ENCODE assay signal across 15 cellular contexts in the genomic region with DNA sequence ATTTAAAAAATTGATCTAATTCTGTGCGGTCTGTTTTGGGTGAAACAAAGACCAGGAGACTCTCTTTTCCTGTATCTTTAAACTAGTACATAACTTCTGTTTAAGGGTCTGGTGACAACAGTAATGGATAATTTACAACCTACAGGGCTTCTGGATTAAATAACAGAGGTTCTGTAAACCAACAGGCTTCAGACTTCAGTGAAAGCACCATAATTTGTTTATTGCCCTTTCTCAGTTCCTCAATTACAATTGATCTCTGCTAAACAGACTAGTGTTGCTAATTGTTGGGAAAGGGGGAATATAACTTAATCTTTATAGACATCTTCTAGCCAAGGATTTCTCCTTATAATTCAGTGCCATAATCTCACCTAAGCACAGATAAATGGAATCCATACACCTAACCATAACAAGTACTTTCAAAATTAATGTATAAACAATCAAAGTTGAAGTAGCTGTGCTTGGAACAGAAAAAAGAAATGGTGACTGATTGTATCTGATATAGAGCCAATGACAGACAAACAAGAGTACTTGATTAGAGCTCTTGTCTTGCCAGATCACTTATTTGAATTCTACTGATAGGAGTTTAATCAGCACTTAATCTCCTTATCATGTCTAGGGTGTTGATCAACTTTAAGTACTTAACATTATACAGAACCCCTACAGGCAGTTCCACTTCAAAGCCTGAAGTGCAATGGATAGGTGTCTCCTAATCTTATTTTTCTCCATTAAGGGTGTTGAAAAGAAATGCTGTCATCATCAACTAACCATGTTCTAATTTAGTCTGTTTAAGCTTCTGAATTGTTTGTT.
DNase-seq lines count a peak whose midpoint lies in the region; ATAC-seq and TF ChIP-seq lines count a peak whose summit lies in the region.
"Had no signal": no experiment of that assay in that cellular context is flagged by ENCODE, and none has a peak within 500 bp of the region (broad histone marks: within the 10 kb centered on the region; RNA-seq: fewer than 3 reads in every experiment).

No MANE protein-coding gene starts in this region.

- no peaks in the 10 kb centered on the region for H3K79me1 ChIP-seq in mesendoderm (ENCODE audit: low read length)

- no peak overlapping the region for H2BK5ac ChIP-seq in mesendoderm (ENCODE audit: low read length)

- intact Hi-C loops in Panc1 (cut with micrococcal nuclease; ENCODE audit: unreplicated experiment), result no loop called here
- intact Hi-C loops in Caco-2 (cut with micrococcal nuclease; ENCODE audit: unreplicated experiment), result loop anchor here (10.0 kb wide), 1 partner anchor 360 kb away; no protein-coding TSS in a partner anchor

- TF ChIP-seq CTCF in HEK293 (tag by site-specific recombination; IDR thresholded peaks at IDR 0.05) (no peak), Panc1 (IDR thresholded peaks at IDR 0.05) (no peak), Caco-2 (IDR thresholded peaks at IDR 0.05; ENCODE audit: insufficient read depth in 1 of 2, low read depth in 1 of 2, low read length in 1 of 2, severe bottlenecking in 1 of 2, unreplicated experiment in 1 of 2) (no peak)

- no peak overlapping the region for H3K4me3 Mint-ChIP-seq in activated CD4-positive, alpha-beta memory T cell treated with anti-CD3 and anti-CD28 coated beads, Interleukin-2, amount 10 ng/mL, durations not matched to agents 7 days and 5 days
- H3K4me3 Mint-ChIP-seq in Caco-2 (ENCODE audit: unreplicated experiment), result no peak overlapping the region
- H3K4me3 Mint-ChIP-seq: CD8-positive, alpha-beta memory T cell had no signal

- no peak for ATAC-seq in Panc1
- ATAC-seq: HCT116 had no signal

- no peak overlapping the region for H3K23ac ChIP-seq in mesendoderm (ENCODE audit: low read length)

- no peak overlapping the region for H2BK15ac ChIP-seq in mesendoderm (replicated peaks; ENCODE audit: low read depth)

- no peaks in the 10 kb centered on the region for H3K9me3 ChIP-seq in HEK293 (ENCODE audit: control insufficient read depth, insufficient read depth, low read depth, low read length)
- H3K9me3 ChIP-seq in Panc1 (ENCODE audit: control insufficient read depth, insufficient read depth, low read depth, low read length), result no peaks in the 10 kb centered on the region
- H3K9me3 ChIP-seq in Caco-2, result no peaks in the 10 kb centered on the region
- H3K9me3 ChIP-seq: BLaER1, SJSA1 had no signal

- H3K56ac ChIP-seq in mesendoderm (ENCODE audit: low read length), result no peak overlapping the region

- BruUV-seq in Panc1 (replicated peaks; lab: Mats Ljungman, UMichigan) (no TSS peak), Caco-2 (replicated peaks; lab: Mats Ljungman, UMichigan) (no TSS peak)

- CTCF ChIA-PET in HEK293 (lab: Yijun Ruan, JAX), result no interaction called here
- CTCF ChIA-PET in Panc1 (lab: Charles Lee), result no interaction called here
- CTCF ChIA-PET in activated CD4-positive, alpha-beta memory T cell treated with anti-CD3 and anti-CD28 coated beads, Interleukin-2, amount 10 ng/mL, durations not matched to agents 7 days and 5 days (lab: Charles Lee), result interaction anchor here (0.7 kb wide), 1 partner anchor 8 kb away, joined by 3 read pairs; no protein-coding TSS in a partner anchor
- CTCF ChIA-PET in Caco-2 (lab: Charles Lee), result no interaction called here

- no peaks in the 10 kb centered on the region for H3K79me2 ChIP-seq in mesendoderm (ENCODE audit: control insufficient read depth, insufficient read depth, low read length)

- H2BK120ac ChIP-seq in mesendoderm (ENCODE audit: low read depth, low read length), result no peak overlapping the region

- no peak overlapping the region for H3K4me3 ChIP-seq in HEK293 (ENCODE audit: low read depth, low read length)
- no peak overlapping the region for H3K4me3 ChIP-seq in Panc1 (ENCODE audit: low read depth in 2 of 2, low read length in 2 of 2)
- H3K4me3 ChIP-seq in mesendoderm (ENCODE audit: low read length), result no peak overlapping the region
- H3K4me3 ChIP-seq in Caco-2 (ENCODE audit: low read depth, low read length), result no peak overlapping the region
- H3K4me3 ChIP-seq: BLaER1, SJSA1 had no signal

- H3K4me1 ChIP-seq in HEK293 (ENCODE audit: control insufficient read depth, insufficient read depth, low read length) (peaks cover 4% of the 10 kb centered on the region), Panc1 (ENCODE audit: control insufficient read depth, insufficient read depth, low read length) (no peaks in the 10 kb centered on the region), mesendoderm (ENCODE audit: control insufficient read depth, low read depth, low read length) (no peaks in the 10 kb centered on the region), Caco-2 (no peaks in the 10 kb centered on the region)
- H3K4me1 ChIP-seq: BLaER1, SJSA1 had no signal

- H3K9ac ChIP-seq in mesendoderm (ENCODE audit: low read length), result no peak overlapping the region
- H3K9ac ChIP-seq: BLaER1 had no signal

- H3K4ac ChIP-seq in mesendoderm (ENCODE audit: low read depth, low read length), result no peak overlapping the region

- H3K27ac Mint-ChIP-seq in activated CD4-positive, alpha-beta memory T cell treated with anti-CD3 and anti-CD28 coated beads, Interleukin-2, amount 10 ng/mL, durations not matched to agents 7 days and 5 days, result no peak overlapping the region
- H3K27ac Mint-ChIP-seq in Caco-2 (ENCODE audit: unreplicated experiment), result no peak overlapping the region
- H3K27ac Mint-ChIP-seq: CD8-positive, alpha-beta memory T cell had no signal

- no peaks in the 10 kb centered on the region for H3K4me1 Mint-ChIP-seq in activated CD4-positive, alpha-beta memory T cell treated with anti-CD3 and anti-CD28 coated beads, Interleukin-2, amount 10 ng/mL, durations not matched to agents 7 days and 5 days
- no peaks in the 10 kb centered on the region for H3K4me1 Mint-ChIP-seq in Caco-2 (ENCODE audit: low read depth, unreplicated experiment)
- H3K4me1 Mint-ChIP-seq: CD8-positive, alpha-beta memory T cell had no signal

- POLR2A ChIA-PET in HEK293 (lab: Yijun Ruan, JAX) (interaction anchor here (0.7 kb wide), 1 partner anchor 127 kb away, joined by 3 read pairs; no protein-coding TSS in a partner anchor), Panc1 (lab: Charles Lee) (no interaction called here), Caco-2 (lab: Charles Lee) (no interaction called here)
- POLR2A ChIA-PET in activated CD4-positive, alpha-beta memory T cell treated with anti-CD3 and anti-CD28 coated beads, Interleukin-2, amount 10 ng/mL, durations not matched to agents 7 days and 5 days (lab: Charles Lee), result no interaction called here

- no peak overlapping the region for H3K18ac ChIP-seq in mesendoderm (ENCODE audit: low read length)

- no peak overlapping the region for H4K8ac ChIP-seq in mesendoderm (ENCODE audit: low read depth, low read length)

- H3K36me3 Mint-ChIP-seq in activated CD4-positive, alpha-beta memory T cell treated with anti-CD3 and anti-CD28 coated beads, Interleukin-2, amount 10 ng/mL, durations not matched to agents 7 days and 5 days (ENCODE audit: low read depth), result no peaks in the 10 kb centered on the region
- no peaks in the 10 kb centered on the region for H3K36me3 Mint-ChIP-seq in Caco-2 (ENCODE audit: insufficient read depth, unreplicated experiment)
- H3K36me3 Mint-ChIP-seq: CD8-positive, alpha-beta memory T cell had no signal

- H3K27ac ChIP-seq in HEK293 (ENCODE audit: extremely low read depth, low read depth, low read length) (no peak overlapping the region), Panc1 (ENCODE audit: low read length) (peak overlapping the region; percentile 48; the same call in 1 of the 2 replicates), mesendoderm (ENCODE audit: low read depth, low read length) (no peak overlapping the region)
- H3K27ac ChIP-seq: BLaER1, RWPE1, SJSA1 had no signal

- no peak overlapping the region for H3K4me2 ChIP-seq in mesendoderm (ENCODE audit: low read length)
- H3K4me2 ChIP-seq: BLaER1 had no signal

- H3K27me3 Mint-ChIP-seq in activated CD4-positive, alpha-beta memory T cell treated with anti-CD3 and anti-CD28 coated beads, Interleukin-2, amount 10 ng/mL, durations not matched to agents 7 days and 5 days, result no peaks in the 10 kb centered on the region
- H3K27me3 Mint-ChIP-seq in Caco-2 (ENCODE audit: insufficient read depth, unreplicated experiment), result no peaks in the 10 kb centered on the region
- H3K27me3 Mint-ChIP-seq: CD8-positive, alpha-beta memory T cell had no signal

- H4K5ac ChIP-seq in mesendoderm (ENCODE audit: low read length), result no peak overlapping the region

- in situ Hi-C loops in Panc1 (cut with HindIII; ENCODE audit: low pct_unique_long_range_greater_than_20kb, low sequenced_read_pairs), result no loop called here

- no peak overlapping the region for H2AK5ac ChIP-seq in mesendoderm (ENCODE audit: low read length)

- no peaks in the 10 kb centered on the region; a peak in 1 of 3 replicates for H3K36me3 ChIP-seq in HEK293 (ENCODE audit: control insufficient read depth in 2 of 2, insufficient read depth in 1 of 2, low read length in 2 of 2)
- no peaks in the 10 kb centered on the region; the same call in 1 of the 2 replicates for H3K36me3 ChIP-seq in Panc1 (ENCODE audit: control insufficient read depth, insufficient read depth, low read length)
- no peaks in the 10 kb centered on the region for H3K36me3 ChIP-seq in mesendoderm (ENCODE audit: control insufficient read depth, insufficient read depth, low read length)
- no peaks in the 10 kb centered on the region for H3K36me3 ChIP-seq in Caco-2 (ENCODE audit: control insufficient read depth, insufficient read depth, low read length)
- H3K36me3 ChIP-seq: BLaER1, SJSA1 had no signal

- peak; percentile 2 for DNase-seq in NCI-H1105 treated with DMSO at 0.1 percent for 48 hours (lab: John Stamatoyannopoulos, UW)
- no peak for DNase-seq in NCI-H1105 (lab: John Stamatoyannopoulos, UW)
- DNase-seq in Panc1 (ENCODE audit: low read depth, low spot score), result no peak
- DNase-seq in mesendoderm, result peak; percentile 93
- no peak for DNase-seq in activated CD4-positive, alpha-beta memory T cell treated with anti-CD3 and anti-CD28 coated beads, Interleukin-2, amount 10 ng/mL, durations not matched to agents 7 days and 5 days
- DNase-seq in Caco-2, result no peak
- no peak for DNase-seq in NCI-H2196 treated with DMSO at 0.1 percent for 48 hours (lab: John Stamatoyannopoulos, UW; ENCODE audit: unreplicated experiment)
- DNase-seq: 8988T; CD8-positive, alpha-beta memory T cell; OCI-M1 had no signal

- no CpG with 5 or more reads among the region's 1 CpG for WGBS in mesendoderm (ENCODE audit: extremely low coverage, insufficient coverage, low lambda C conversion rate)

- H3K27me3 ChIP-seq in Panc1 (ENCODE audit: control insufficient read depth, insufficient read depth, low read length), result no peaks in the 10 kb centered on the region
- no peaks in the 10 kb centered on the region for H3K27me3 ChIP-seq in mesendoderm (ENCODE audit: insufficient read depth, low read length, poor library complexity)
- no peaks in the 10 kb centered on the region for H3K27me3 ChIP-seq in Caco-2 (replicated peaks; ENCODE audit: control insufficient read depth, insufficient read depth, low read length)
- H3K27me3 ChIP-seq: BLaER1, SJSA1 had no signal

- H3K9me3 Mint-ChIP-seq in activated CD4-positive, alpha-beta memory T cell treated with anti-CD3 and anti-CD28 coated beads, Interleukin-2, amount 10 ng/mL, durations not matched to agents 7 days and 5 days, result no peaks in the 10 kb centered on the region
- no peaks in the 10 kb centered on the region for H3K9me3 Mint-ChIP-seq in Caco-2 (ENCODE audit: unreplicated experiment)
- H3K9me3 Mint-ChIP-seq: CD8-positive, alpha-beta memory T cell had no signal

TF ChIP-seq in HEK293, 187 proteins besides CTCF, POLR2A, EP300 and RAD21 (continues in another document):
- peak; percentile 38; the same call in 1 of the 2 replicates for TF ChIP-seq TRIM28 (IDR thresholded peaks at IDR 0.05; ENCODE audit: borderline replicate concordance, low read length)

Comparison
In these comparisons a context has a peak if more than half of its experiments do, and no peak if none do; other contexts are left out.
1. DNase-seq: peak in NCI-H1105 treated with DMSO at 0.1 percent for 48 hours (single experiment) and mesendoderm (single experiment); none in NCI-H1105 (single experiment), Panc1 (single experiment), activated CD4-positive, alpha-beta memory T cell treated with anti-CD3 and anti-CD28 coated beads, Interleukin-2, amount 10 ng/mL, durations not matched to agents 7 days and 5 days (single experiment), Caco-2 (0 of 2) and NCI-H2196 treated with DMSO at 0.1 percent for 48 hours (single experiment).